In genomic region chr2:42663828-42664227, GRCh38 we compare ENCODE assay signal across 9 cellular contexts.
A peak's percentile ranks its signal among the peaks of the same experiment; 100 is the strongest.
DNase-seq lines count a peak whose midpoint lies in the region; ATAC-seq, FAIRE-seq and TF ChIP-seq lines count a peak whose summit lies in the region.
"Had no signal": no experiment of that assay in that cellular context is flagged by ENCODE, and none has a peak within 500 bp of the region (broad histone marks: within the 10 kb centered on the region; RNA-seq: fewer than 3 reads in every experiment).

No MANE protein-coding gene starts in this region.

- no peak for TF ChIP-seq EP300 in sigmoid colon (IDR thresholded peaks at IDR 0.05)

- no peak overlapping the region for H3K4me3 Mint-ChIP-seq in T-helper 2 cell treated with Interferon-gamma antibody and Interleukin-4, amounts not matched to agents 5 μg/mL and 100 μg/mL, for 36 hours
- H3K4me3 Mint-ChIP-seq: activated T-helper 1 cell treated with anti-CD3 and anti-CD28 coated beads, Interleukin-12 subunit alpha, Interleukin-12 subunit beta, Interleukin-2, Interleukin-4 antibody, amounts not matched to agents 30 ng/mL and 10 ng/mL and 1 ng/mL, durations not matched to agents 14 hours and 24 hours and 36 hours had no signal

- H3K4me1 Mint-ChIP-seq in T-helper 2 cell treated with Interferon-gamma antibody and Interleukin-4, amounts not matched to agents 5 μg/mL and 100 μg/mL, for 36 hours (ENCODE audit: low read depth), result peaks cover 10% of the 10 kb centered on the region

- no TSS peak for BruUV-seq in endothelial cell of umbilical vein (replicated peaks; lab: Mats Ljungman, UMichigan)

- H3K36me3 Mint-ChIP-seq in T-helper 2 cell treated with Interferon-gamma antibody and Interleukin-4, amounts not matched to agents 5 μg/mL and 100 μg/mL, for 36 hours (ENCODE audit: low read depth), result peaks cover 3% of the 10 kb centered on the region

- H3K4me3 ChIP-seq in endothelial cell of umbilical vein (replicated peaks in 1 of 3; ENCODE audit: insufficient read depth in 1 of 3, low read depth in 1 of 3, low read length in 3 of 3), result no peak overlapping the region
- no peak overlapping the region for H3K4me3 ChIP-seq in spleen
- H3K4me3 ChIP-seq in sigmoid colon, result no peak overlapping the region

- no peaks in the 10 kb centered on the region for H4K20me1 ChIP-seq in endothelial cell of umbilical vein (replicated peaks; ENCODE audit: control insufficient read depth, extremely low read depth, insufficient read depth, low read length)

- H3K4me2 ChIP-seq in endothelial cell of umbilical vein (ENCODE audit: insufficient read depth, low read length), result no peak overlapping the region

- no peaks in the 10 kb centered on the region for H3K9me3 Mint-ChIP-seq in T-helper 2 cell treated with Interferon-gamma antibody and Interleukin-4, amounts not matched to agents 5 μg/mL and 100 μg/mL, for 36 hours
- H3K9me3 Mint-ChIP-seq: activated T-helper 1 cell treated with anti-CD3 and anti-CD28 coated beads, Interleukin-12 subunit alpha, Interleukin-12 subunit beta, Interleukin-2, Interleukin-4 antibody, amounts not matched to agents 30 ng/mL and 10 ng/mL and 1 ng/mL, durations not matched to agents 14 hours and 24 hours and 36 hours had no signal

- intact Hi-C loops in endothelial cell of umbilical vein (cut with micrococcal nuclease), result loop anchor here (1.0 to 5.0 kb wide), 6 partner anchors 97 to 567 kb away; partner anchors contain the start of genes COX7A2L and MTA3
- intact Hi-C loops in spleen (cut with DNase I; ENCODE audit: low total_unique reads), result loop anchor here (5.0 kb wide), 1 partner anchor 167 kb away; no protein-coding TSS in a partner anchor
- intact Hi-C loops in sigmoid colon (cut with DNase I), result loop anchor here (2.0 to 5.0 kb wide), 2 partner anchors 151 to 172 kb away; partner anchors contain the start of gene KCNG3

- FAIRE-seq in endothelial cell of umbilical vein (lab: Jason Lieb, UNC), result peak; percentile 46

- TF ChIP-seq CTCF in endothelial cell of umbilical vein (IDR thresholded peaks at IDR 0.05; ENCODE audit: extremely low read depth in 1 of 2, insufficient read depth in 1 of 2, low read depth in 1 of 2, low read length in 2 of 2), result no peak
- TF ChIP-seq CTCF in spleen (IDR thresholded peaks at IDR 0.05 in 8 of 11, conservative IDR thresholded peaks at IDR 0.05 in 3 of 11), result no peak
- no peak for TF ChIP-seq CTCF in sigmoid colon (IDR thresholded peaks at IDR 0.05)

- H3K27me3 Mint-ChIP-seq in T-helper 2 cell treated with Interferon-gamma antibody and Interleukin-4, amounts not matched to agents 5 μg/mL and 100 μg/mL, for 36 hours (ENCODE audit: low read depth), result no peaks in the 10 kb centered on the region

- H3K4me1 ChIP-seq in endothelial cell of umbilical vein (ENCODE audit: control insufficient read depth, extremely low read depth, insufficient read depth, low read length) (no peaks in the 10 kb centered on the region), spleen (peaks cover 0 to 22% (median 12%) of the 10 kb centered on the region in 6 donors), sigmoid colon (peaks cover 0 to 13% (median 5%) of the 10 kb centered on the region in 4 donors)

- no peaks in the 10 kb centered on the region for H3K9me1 ChIP-seq in endothelial cell of umbilical vein (replicated peaks; ENCODE audit: control insufficient read depth, extremely low read depth, insufficient read depth, low read length)

- H3K27ac ChIP-seq in endothelial cell of umbilical vein (ENCODE audit: insufficient read depth, low read depth, low read length) (no peak overlapping the region), spleen (peak overlapping the region in 4 of 8 donors; percentile 0 to 61 (median 28)), sigmoid colon (no peak overlapping the region)

- no peaks in the 10 kb centered on the region for H3K9me3 ChIP-seq in endothelial cell of umbilical vein (replicated peaks; ENCODE audit: control insufficient read depth, insufficient read depth, low read length)
- H3K9me3 ChIP-seq in spleen, result no peaks in the 10 kb centered on the region
- no peaks in the 10 kb centered on the region for H3K9me3 ChIP-seq in sigmoid colon

- no peak overlapping the region for H3K27ac Mint-ChIP-seq in T-helper 2 cell treated with Interferon-gamma antibody and Interleukin-4, amounts not matched to agents 5 μg/mL and 100 μg/mL, for 36 hours
- H3K27ac Mint-ChIP-seq: activated T-helper 1 cell treated with anti-CD3 and anti-CD28 coated beads, Interleukin-12 subunit alpha, Interleukin-12 subunit beta, Interleukin-2, Interleukin-4 antibody, amounts not matched to agents 30 ng/mL and 10 ng/mL and 1 ng/mL, durations not matched to agents 14 hours and 24 hours and 36 hours had no signal

- POLR2A ChIA-PET in endothelial cell of umbilical vein (lab: Charles Lee), result no interaction called here

- H3K27me3 ChIP-seq in endothelial cell of umbilical vein (ENCODE audit: control insufficient read depth in 2 of 2, insufficient read depth in 2 of 2, low read length in 2 of 2), result no peaks in the 10 kb centered on the region
- no peaks in the 10 kb centered on the region for H3K27me3 ChIP-seq in spleen (replicated peaks in 1 of 7)
- H3K27me3 ChIP-seq in sigmoid colon, result no peaks in the 10 kb centered on the region

- no peak overlapping the region for H2AFZ ChIP-seq in endothelial cell of umbilical vein (ENCODE audit: low read depth, low read length)

- H3K36me3 ChIP-seq in endothelial cell of umbilical vein (ENCODE audit: control insufficient read depth in 2 of 2, extremely low read depth in 1 of 2, insufficient read depth in 2 of 2, low read length in 2 of 2) (no peaks in the 10 kb centered on the region), spleen (peaks cover 0 to 21% (median 0%) of the 10 kb centered on the region in 6 donors), sigmoid colon (peaks cover 0 to 6% (median 0%) of the 10 kb centered on the region in 4 donors)

- WGBS in spleen, 5 donors, result 39 to 61% (median 51%) methylated on average over 3 of the region's 3 CpGs
- 68 to 93% methylated on average over 3 of the region's 3 CpGs for WGBS in sigmoid colon, 2 donors

- TF ChIP-seq POLR2A in GM18505 (IDR thresholded peaks at IDR 0.05; ENCODE audit: borderline replicate concordance, extremely low read depth, insufficient read depth, insufficient read length) (no peak), endothelial cell of umbilical vein (IDR thresholded peaks at IDR 0.05; ENCODE audit: low read depth, low read length) (no peak), spleen (IDR thresholded peaks at IDR 0.05) (no peak), sigmoid colon (IDR thresholded peaks at IDR 0.05) (no peak)

- dilution Hi-C loops in endothelial cell of umbilical vein (cut with MboI; ENCODE audit: extremely low pct_ligation_motif_present, low sequenced_read_pairs), result no loop called here

- no peaks in the 10 kb centered on the region for H3K79me2 ChIP-seq in endothelial cell of umbilical vein (ENCODE audit: control insufficient read depth, insufficient read depth, low read length)

- peak; percentile 53 for ATAC-seq in GM18505 (IDR thresholded peaks at IDR 0.05; ENCODE audit: unreplicated experiment)
- peak; percentile 52 for ATAC-seq in GM21619 (IDR thresholded peaks at IDR 0.05; ENCODE audit: unreplicated experiment)

- peak; percentile 27 for DNase-seq in KG1 (lab: John Stamatoyannopoulos, UW)
- peak; percentile 36 for DNase-seq in endothelial cell of umbilical vein (ENCODE audit: low read depth, low spot score)
- no peak for DNase-seq in activated effector memory CD4-positive, alpha-beta T cell treated with anti-CD3 and anti-CD28 coated beads, Interleukin-2, amount 50 U/mL, for 16 hours
- no peak for DNase-seq in spleen
- no peak for DNase-seq in T-helper 2 cell treated with Interferon-gamma antibody and Interleukin-4, amounts not matched to agents 5 μg/mL and 100 μg/mL, for 36 hours (ENCODE audit: low spot score)
- no peak for DNase-seq in sigmoid colon

- H3K9ac ChIP-seq in endothelial cell of umbilical vein (replicated peaks; ENCODE audit: extremely low read depth, insufficient read depth, low read length), result no peak overlapping the region

- CTCF ChIA-PET in endothelial cell of umbilical vein (lab: Charles Lee), result interaction anchor here (0.7 to 2.7 kb wide), 21 partner anchors 9 to 567 kb away, joined by 3 to 40 read pairs (median 7); partner anchors contain the start of gene KCNG3

TF ChIP-seq in endothelial cell of umbilical vein, 7 proteins besides CTCF, POLR2A, EP300 and RAD21:
- TF ChIP-seq EZH2 (IDR thresholded peaks at IDR 0.05; ENCODE audit: borderline replicate concordance, low read depth, low read length, severe bottlenecking) (no peak), FOS (IDR thresholded peaks at IDR 0.05; ENCODE audit: borderline replicate concordance, insufficient read depth, low read length) (no peak), MYC (IDR thresholded peaks at IDR 0.05; ENCODE audit: low read depth, low read length) (no peak), JUN (IDR thresholded peaks at IDR 0.05; ENCODE audit: borderline replicate concordance, insufficient read depth, insufficient read length, low read depth) (no peak), GATA2 (IDR thresholded peaks at IDR 0.05; ENCODE audit: insufficient read depth, insufficient read length, low read depth, low read length) (no peak), MAX (IDR thresholded peaks at IDR 0.05; ENCODE audit: insufficient read depth, insufficient read length) (no peak), POLR2AphosphoS5 (IDR thresholded peaks at IDR 0.05; ENCODE audit: insufficient read depth, low read depth, low read length) (no peak)

Comparison
In these comparisons a context has a peak if more than half of its experiments do, and no peak if none do; other contexts are left out.
1. DNase-seq: peak in KG1 (single experiment) and endothelial cell of umbilical vein (single experiment); none in activated effector memory CD4-positive, alpha-beta T cell treated with anti-CD3 and anti-CD28 coated beads, Interleukin-2, amount 50 U/mL, for 16 hours (single experiment), spleen (single experiment), T-helper 2 cell treated with Interferon-gamma antibody and Interleukin-4, amounts not matched to agents 5 μg/mL and 100 μg/mL, for 36 hours (single experiment) and sigmoid colon (single experiment).